1 cellular context compared by ENCODE assay signal in the genomic region with DNA sequence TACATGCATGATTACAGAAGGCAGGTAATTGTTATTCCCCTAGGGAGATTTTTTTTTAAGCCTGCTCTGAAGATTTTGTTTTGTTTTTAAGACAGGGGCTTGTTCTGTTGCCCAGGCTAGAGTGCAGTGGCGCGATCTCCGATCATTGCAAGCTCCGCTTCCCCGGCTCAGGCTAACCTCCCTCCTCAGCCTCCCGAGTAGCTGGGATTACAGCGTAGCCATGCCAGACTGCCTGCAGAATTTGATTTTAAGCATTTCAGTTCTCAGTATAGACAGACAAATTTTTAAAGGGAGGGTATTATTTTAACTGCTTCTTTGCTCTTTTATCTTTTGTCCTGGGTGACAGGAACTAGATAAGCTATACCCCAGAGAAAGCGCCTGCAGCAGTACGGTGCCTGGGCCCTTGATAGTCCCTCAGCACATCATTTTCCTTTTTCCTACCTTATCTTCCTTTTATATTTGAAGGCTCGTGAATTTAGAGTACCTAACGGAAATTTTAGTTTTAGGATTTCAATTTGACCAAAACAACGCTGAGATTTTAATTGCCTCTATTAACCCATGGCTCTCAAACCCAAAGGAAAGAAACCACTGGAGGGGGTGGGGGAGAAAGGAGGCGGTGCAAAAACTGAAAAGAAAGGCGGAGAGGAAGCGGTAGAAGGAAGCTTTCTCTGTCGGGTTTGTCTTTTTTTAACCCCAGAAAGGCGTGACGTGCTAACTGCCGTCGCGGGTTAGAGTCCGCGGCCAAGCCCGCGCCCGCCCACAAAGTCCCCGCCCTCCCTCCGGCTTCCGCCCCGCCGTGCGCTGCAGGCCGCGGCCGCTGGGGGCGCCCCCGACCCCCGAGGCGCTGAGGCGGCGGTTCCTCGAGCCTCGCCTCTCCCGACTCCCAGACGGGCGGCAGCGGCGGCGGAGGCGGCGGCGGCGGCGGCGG.
TF ChIP-seq lines count a peak whose summit lies in the region.

A gene (plus strand): TSS at position 886 of the 928 bp plus-strand sequence. CDS start 329 bp downstream, outside the sequence.

TF ChIP-seq in K562, 482 proteins besides CTCF, POLR2A, EP300 and RAD21 (continued from another document and continues in another):
- TF ChIP-seq, protein P1, sequence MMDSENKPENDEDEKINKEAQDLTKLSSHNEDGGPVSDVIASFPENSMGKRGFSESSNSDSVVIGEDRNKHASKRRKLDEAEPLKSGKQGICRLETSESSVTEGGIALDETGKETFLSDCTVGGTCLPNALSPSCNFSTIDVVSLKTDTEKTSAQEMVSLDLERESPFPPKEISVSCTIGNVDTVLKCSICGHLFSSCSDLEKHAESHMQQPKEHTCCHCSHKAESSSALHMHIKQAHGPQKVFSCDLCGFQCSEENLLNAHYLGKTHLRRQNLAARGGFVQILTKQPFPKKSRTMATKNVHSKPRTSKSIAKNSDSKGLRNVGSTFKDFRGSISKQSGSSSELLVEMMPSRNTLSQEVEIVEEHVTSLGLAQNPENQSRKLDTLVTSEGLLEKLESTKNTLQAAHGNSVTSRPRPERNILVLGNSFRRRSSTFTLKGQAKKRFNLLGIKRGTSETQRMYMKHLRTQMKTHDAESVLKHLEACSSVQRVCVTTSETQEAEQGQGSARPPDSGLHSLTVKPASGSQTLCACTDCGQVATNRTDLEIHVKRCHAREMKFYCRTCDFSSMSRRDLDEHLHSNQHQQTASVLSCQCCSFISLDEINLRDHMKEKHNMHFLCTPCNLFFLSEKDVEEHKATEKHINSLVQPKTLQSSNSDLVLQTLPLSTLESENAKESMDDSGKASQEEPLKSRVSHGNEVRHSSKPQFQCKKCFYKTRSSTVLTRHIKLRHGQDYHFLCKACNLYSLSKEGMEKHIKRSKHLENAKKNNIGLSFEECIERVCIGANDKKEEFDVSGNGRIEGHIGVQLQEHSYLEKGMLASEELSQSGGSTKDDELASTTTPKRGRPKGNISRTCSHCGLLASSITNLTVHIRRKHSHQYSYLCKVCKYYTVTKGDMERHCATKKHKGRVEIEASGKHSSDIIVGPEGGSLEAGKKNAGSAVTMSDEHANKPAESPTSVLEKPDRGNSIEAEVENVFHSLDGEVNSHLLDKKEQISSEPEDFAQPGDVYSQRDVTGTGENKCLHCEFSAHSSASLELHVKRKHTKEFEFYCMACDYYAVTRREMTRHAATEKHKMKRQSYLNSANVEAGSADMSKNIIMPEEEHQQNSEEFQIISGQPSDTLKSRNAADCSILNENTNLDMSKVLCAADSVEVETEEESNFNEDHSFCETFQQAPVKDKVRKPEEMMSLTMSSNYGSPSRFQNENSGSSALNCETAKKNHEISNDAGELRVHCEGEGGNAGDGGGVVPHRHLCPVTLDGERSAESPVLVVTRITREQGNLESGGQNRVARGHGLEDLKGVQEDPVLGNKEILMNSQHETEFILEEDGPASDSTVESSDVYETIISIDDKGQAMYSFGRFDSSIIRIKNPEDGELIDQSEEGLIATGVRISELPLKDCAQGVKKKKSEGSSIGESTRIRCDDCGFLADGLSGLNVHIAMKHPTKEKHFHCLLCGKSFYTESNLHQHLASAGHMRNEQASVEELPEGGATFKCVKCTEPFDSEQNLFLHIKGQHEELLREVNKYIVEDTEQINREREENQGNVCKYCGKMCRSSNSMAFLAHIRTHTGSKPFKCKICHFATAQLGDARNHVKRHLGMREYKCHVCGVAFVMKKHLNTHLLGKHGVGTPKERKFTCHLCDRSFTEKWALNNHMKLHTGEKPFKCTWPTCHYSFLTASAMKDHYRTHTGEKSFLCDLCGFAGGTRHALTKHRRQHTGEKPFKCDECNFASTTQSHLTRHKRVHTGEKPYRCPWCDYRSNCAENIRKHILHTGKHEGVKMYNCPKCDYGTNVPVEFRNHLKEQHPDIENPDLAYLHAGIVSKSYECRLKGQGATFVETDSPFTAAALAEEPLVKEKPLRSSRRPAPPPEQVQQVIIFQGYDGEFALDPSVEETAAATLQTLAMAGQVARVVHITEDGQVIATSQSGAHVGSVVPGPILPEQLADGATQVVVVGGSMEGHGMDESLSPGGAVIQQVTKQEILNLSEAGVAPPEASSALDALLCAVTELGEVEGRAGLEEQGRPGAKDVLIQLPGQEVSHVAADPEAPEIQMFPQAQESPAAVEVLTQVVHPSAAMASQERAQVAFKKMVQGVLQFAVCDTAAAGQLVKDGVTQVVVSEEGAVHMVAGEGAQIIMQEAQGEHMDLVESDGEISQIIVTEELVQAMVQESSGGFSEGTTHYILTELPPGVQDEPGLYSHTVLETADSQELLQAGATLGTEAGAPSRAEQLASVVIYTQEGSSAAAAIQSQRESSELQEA (IDR thresholded peaks at IDR 0.05; ENCODE audit: low read depth), result no peak
- TF ChIP-seq TRIM24 (IDR thresholded peaks at IDR 0.05), result peak in 1 of 2 experiments; percentile 60; a peak in 2 of 4 replicates
- TF ChIP-seq SREBF2 (CRISPR knock-in tag; IDR thresholded peaks at IDR 0.05), result no peak
- peak; percentile 76 for TF ChIP-seq RBFOX2 (IDR thresholded peaks at IDR 0.05; ENCODE audit: low read depth, low read length)
- TF ChIP-seq RBM22 (IDR thresholded peaks at IDR 0.05; ENCODE audit: low read depth, low read length, poor library complexity, severe bottlenecking), result no peak
- peak; percentile 9; the same call in 1 of the 2 replicates for TF ChIP-seq ZNF79 (CRISPR knock-in tag; IDR thresholded peaks at IDR 0.05; ENCODE audit: low read depth)
- no peak for TF ChIP-seq ZNF586 (CRISPR knock-in tag; conservative IDR thresholded peaks at IDR 0.05)
- TF ChIP-seq ZNF217 (CRISPR knock-in tag; IDR thresholded peaks at IDR 0.05), result no peak
- peak; percentile 35 for TF ChIP-seq TBP (optimal IDR thresholded peaks at IDR 0.05; ENCODE audit: low read depth, low read length)
- no peak for TF ChIP-seq ZNF316 (IDR thresholded peaks at IDR 0.05)
- peak; percentile 81; the same call in 1 of the 2 replicates for TF ChIP-seq L3MBTL2 (IDR thresholded peaks at IDR 0.05)
- TF ChIP-seq, protein P2, sequence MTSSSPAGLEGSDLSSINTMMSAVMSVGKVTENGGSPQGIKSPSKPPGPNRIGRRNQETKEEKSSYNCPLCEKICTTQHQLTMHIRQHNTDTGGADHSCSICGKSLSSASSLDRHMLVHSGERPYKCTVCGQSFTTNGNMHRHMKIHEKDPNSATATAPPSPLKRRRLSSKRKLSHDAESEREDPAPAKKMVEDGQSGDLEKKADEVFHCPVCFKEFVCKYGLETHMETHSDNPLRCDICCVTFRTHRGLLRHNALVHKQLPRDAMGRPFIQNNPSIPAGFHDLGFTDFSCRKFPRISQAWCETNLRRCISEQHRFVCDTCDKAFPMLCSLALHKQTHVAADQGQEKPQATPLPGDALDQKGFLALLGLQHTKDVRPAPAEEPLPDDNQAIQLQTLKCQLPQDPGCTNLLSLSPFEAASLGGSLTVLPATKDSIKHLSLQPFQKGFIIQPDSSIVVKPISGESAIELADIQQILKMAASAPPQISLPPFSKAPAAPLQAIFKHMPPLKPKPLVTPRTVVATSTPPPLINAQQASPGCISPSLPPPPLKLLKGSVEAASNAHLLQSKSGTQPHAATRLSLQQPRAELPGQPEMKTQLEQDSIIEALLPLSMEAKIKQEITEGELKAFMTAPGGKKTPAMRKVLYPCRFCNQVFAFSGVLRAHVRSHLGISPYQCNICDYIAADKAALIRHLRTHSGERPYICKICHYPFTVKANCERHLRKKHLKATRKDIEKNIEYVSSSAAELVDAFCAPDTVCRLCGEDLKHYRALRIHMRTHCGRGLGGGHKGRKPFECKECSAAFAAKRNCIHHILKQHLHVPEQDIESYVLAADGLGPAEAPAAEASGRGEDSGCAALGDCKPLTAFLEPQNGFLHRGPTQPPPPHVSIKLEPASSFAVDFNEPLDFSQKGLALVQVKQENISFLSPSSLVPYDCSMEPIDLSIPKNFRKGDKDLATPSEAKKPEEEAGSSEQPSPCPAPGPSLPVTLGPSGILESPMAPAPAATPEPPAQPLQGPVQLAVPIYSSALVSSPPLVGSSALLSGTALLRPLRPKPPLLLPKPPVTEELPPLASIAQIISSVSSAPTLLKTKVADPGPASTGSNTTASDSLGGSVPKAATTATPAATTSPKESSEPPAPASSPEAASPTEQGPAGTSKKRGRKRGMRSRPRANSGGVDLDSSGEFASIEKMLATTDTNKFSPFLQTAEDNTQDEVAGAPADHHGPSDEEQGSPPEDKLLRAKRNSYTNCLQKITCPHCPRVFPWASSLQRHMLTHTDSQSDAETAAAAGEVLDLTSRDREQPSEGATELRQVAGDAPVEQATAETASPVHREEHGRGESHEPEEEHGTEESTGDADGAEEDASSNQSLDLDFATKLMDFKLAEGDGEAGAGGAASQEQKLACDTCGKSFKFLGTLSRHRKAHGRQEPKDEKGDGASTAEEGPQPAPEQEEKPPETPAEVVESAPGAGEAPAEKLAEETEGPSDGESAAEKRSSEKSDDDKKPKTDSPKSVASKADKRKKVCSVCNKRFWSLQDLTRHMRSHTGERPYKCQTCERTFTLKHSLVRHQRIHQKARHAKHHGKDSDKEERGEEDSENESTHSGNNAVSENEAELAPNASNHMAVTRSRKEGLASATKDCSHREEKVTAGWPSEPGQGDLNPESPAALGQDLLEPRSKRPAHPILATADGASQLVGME (CRISPR knock-in tag; IDR thresholded peaks at IDR 0.05), result no peak
- TF ChIP-seq CBFA2T3 (IDR thresholded peaks at IDR 0.05), result peak; percentile 59
- TF ChIP-seq GATAD2B (IDR thresholded peaks at IDR 0.05; ENCODE audit: borderline replicate concordance), result peak; percentile 91
- no peak for TF ChIP-seq ZNF311 (CRISPR knock-in tag; IDR thresholded peaks at IDR 0.05)
- TF ChIP-seq, protein P3, sequence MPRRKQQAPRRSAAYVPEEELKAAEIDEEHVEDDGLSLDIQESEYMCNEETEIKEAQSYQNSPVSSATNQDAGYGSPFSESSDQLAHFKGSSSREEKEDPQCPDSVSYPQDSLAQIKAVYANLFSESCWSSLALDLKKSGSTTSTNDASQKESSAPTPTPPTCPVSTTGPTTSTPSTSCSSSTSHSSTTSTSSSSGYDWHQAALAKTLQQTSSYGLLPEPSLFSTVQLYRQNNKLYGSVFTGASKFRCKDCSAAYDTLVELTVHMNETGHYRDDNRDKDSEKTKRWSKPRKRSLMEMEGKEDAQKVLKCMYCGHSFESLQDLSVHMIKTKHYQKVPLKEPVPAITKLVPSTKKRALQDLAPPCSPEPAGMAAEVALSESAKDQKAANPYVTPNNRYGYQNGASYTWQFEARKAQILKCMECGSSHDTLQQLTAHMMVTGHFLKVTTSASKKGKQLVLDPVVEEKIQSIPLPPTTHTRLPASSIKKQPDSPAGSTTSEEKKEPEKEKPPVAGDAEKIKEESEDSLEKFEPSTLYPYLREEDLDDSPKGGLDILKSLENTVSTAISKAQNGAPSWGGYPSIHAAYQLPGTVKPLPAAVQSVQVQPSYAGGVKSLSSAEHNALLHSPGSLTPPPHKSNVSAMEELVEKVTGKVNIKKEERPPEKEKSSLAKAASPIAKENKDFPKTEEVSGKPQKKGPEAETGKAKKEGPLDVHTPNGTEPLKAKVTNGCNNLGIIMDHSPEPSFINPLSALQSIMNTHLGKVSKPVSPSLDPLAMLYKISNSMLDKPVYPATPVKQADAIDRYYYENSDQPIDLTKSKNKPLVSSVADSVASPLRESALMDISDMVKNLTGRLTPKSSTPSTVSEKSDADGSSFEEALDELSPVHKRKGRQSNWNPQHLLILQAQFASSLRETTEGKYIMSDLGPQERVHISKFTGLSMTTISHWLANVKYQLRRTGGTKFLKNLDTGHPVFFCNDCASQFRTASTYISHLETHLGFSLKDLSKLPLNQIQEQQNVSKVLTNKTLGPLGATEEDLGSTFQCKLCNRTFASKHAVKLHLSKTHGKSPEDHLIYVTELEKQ (CRISPR knock-in tag; IDR thresholded peaks at IDR 0.05), result no peak
- 0 out of 2 replicates have a peak, but pooled peaks have one; percentile 7 for TF ChIP-seq TAL1 (IDR thresholded peaks at IDR 0.05)
- peak; percentile 48 for TF ChIP-seq RBM25 (IDR thresholded peaks at IDR 0.05; ENCODE audit: low read depth, low read length, severe bottlenecking)
- peak; percentile 84 for TF ChIP-seq NBN (IDR thresholded peaks at IDR 0.05; ENCODE audit: low read depth)
- 0 out of 2 replicates have a peak, but pooled peaks have one; percentile 26 for TF ChIP-seq ZSCAN29 (IDR thresholded peaks at IDR 0.05)
- TF ChIP-seq MTF1 (CRISPR knock-in tag; IDR thresholded peaks at IDR 0.05; ENCODE audit: borderline replicate concordance), result no peak
- peak; percentile 78 for TF ChIP-seq TAF1 (IDR thresholded peaks at IDR 0.05; ENCODE audit: control insufficient read depth, extremely low read depth, insufficient read depth, low read length, severe bottlenecking)
- TF ChIP-seq PHTF2 (CRISPR knock-in tag; IDR thresholded peaks at IDR 0.05), result no peak
- no peak for TF ChIP-seq SAFB2 (IDR thresholded peaks at IDR 0.05; ENCODE audit: borderline replicate concordance, low read depth, low read length, severe bottlenecking)
- peak; percentile 40; the same call in 1 of the 2 replicates for TF ChIP-seq RNF2 (IDR thresholded peaks at IDR 0.05)
- TF ChIP-seq, protein P4, sequence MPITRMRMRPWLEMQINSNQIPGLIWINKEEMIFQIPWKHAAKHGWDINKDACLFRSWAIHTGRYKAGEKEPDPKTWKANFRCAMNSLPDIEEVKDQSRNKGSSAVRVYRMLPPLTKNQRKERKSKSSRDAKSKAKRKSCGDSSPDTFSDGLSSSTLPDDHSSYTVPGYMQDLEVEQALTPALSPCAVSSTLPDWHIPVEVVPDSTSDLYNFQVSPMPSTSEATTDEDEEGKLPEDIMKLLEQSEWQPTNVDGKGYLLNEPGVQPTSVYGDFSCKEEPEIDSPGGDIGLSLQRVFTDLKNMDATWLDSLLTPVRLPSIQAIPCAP (CRISPR knock-in tag; IDR thresholded peaks at IDR 0.05; ENCODE audit: borderline replicate concordance), result no peak
- TF ChIP-seq, protein P5, sequence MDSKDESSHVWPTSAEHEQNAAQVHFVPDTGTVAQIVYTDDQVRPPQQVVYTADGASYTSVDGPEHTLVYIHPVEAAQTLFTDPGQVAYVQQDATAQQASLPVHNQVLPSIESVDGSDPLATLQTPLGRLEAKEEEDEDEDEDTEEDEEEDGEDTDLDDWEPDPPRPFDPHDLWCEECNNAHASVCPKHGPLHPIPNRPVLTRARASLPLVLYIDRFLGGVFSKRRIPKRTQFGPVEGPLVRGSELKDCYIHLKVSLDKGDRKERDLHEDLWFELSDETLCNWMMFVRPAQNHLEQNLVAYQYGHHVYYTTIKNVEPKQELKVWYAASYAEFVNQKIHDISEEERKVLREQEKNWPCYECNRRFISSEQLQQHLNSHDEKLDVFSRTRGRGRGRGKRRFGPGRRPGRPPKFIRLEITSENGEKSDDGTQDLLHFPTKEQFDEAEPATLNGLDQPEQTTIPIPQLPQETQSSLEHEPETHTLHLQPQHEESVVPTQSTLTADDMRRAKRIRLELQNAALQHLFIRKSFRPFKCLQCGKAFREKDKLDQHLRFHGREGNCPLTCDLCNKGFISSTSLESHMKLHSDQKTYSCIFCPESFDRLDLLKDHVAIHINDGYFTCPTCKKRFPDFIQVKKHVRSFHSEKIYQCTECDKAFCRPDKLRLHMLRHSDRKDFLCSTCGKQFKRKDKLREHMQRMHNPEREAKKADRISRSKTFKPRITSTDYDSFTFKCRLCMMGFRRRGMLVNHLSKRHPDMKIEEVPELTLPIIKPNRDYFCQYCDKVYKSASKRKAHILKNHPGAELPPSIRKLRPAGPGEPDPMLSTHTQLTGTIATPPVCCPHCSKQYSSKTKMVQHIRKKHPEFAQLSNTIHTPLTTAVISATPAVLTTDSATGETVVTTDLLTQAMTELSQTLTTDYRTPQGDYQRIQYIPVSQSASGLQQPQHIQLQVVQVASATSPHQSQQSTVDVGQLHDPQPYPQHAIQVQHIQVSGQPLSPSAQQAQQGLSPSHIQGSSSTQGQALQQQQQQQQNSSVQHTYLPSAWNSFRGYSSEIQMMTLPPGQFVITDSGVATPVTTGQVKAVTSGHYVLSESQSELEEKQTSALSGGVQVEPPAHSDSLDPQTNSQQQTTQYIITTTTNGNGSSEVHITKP (IDR thresholded peaks at IDR 0.05; ENCODE audit: partially characterized antibody), result no peak
- no peak for TF ChIP-seq KHSRP (IDR thresholded peaks at IDR 0.05)
- TF ChIP-seq PURB (CRISPR knock-in tag; IDR thresholded peaks at IDR 0.05; ENCODE audit: low read depth), result no peak
